In the genomic region with DNA sequence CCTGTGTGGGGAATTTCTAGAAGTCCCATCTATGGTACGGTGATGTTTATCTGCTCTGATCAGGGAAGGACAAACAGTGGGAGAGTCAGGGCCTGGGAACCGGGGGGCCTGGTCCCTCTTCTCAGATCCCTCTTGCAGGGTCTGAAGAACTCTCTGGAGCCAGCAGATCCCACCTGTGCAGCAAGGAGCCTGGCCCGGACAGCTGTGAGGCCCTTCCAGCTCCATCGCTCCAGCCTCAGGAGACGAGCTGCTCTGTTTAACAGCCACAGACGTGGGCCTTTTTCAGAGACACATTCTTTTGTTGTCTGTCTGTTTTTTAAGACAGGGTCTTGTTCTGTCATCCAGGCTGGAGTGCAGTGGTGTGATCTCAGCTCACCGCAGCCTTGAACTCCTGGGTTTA, we compare ENCODE assay signal across 25 cellular contexts.
"Had no signal": no experiment of that assay in that cellular context is flagged by ENCODE, and none has a peak within 500 bp of the region (broad histone marks: within the 10 kb centered on the region; RNA-seq: fewer than 3 reads in every experiment).

No MANE protein-coding gene starts in this region.

- H3K27ac Mint-ChIP-seq: activated naive CD4-positive, alpha-beta T cell treated with anti-CD3 and anti-CD28 coated beads, Interleukin-2, amount 10 ng/mL, durations not matched to agents 7 days and 5 days; activated naive CD8-positive, alpha-beta T cell; activated naive CD8-positive, alpha-beta T cell treated with anti-CD3 and anti-CD28 coated beads, Interleukin-2, amount 50 U/mL, for 24 hours; activated T-helper 2 cell treated with anti-CD3 and anti-CD28 coated beads, Interferon-gamma antibody, Interleukin-2, Interleukin-4, amounts not matched to agents 10 μg/mL and 5 μg/mL and 100 μg/mL, durations not matched to agents 14 hours and 24 hours and 36 hours; T-helper 2 cell treated with Interferon-gamma antibody and Interleukin-4, amounts not matched to agents 5 μg/mL and 100 μg/mL, for 36 hours had no signal

- H3K4me3 ChIP-seq: MG63, Peyer's patch had no signal

- DNase-seq: activated CD4-positive, alpha-beta T cell treated with anti-CD3 and anti-CD28 coated beads, Interleukin-2, amount 10 ng/mL, durations not matched to agents 7 days and 5 days; activated CD4-positive, alpha-beta T cell treated with anti-CD3 and anti-CD28 coated beads, Interleukin-2, amount 50 U/mL, for 48 hours; activated CD8-positive, alpha-beta T cell treated with anti-CD3 and anti-CD28 coated beads, Interleukin-2, amount 10 ng/mL, durations not matched to agents 7 days and 5 days; activated naive CD4-positive, alpha-beta T cell treated with anti-CD3 and anti-CD28 coated beads, Interleukin-2, amount 10 ng/mL, durations not matched to agents 7 days and 5 days; activated naive CD8-positive, alpha-beta T cell treated with anti-CD3 and anti-CD28 coated beads, Interleukin-2, amount 50 U/mL, for 24 hours; activated T-cell treated with anti-CD3 and anti-CD28 coated beads, Interleukin-2, amount 50 U/mL, for 24 hours; anterior cingulate cortex; brain microvascular endothelial cell; central memory CD4-positive, alpha-beta T cell; KG1; MG63; NCI-H1048; NCI-H1105 treated with DMSO at 0.1 percent for 48 hours; NCI-H1436; NCI-H1694; NCI-H2029; NCI-H345; NCI-H524 treated with DMSO at 0.1 percent for 48 hours; RPMI8226 had no signal

- H3K27me3 ChIP-seq: brain microvascular endothelial cell, MG63, Peyer's patch had no signal

- H3K4me3 Mint-ChIP-seq: activated CD4-positive, alpha-beta T cell treated with anti-CD3 and anti-CD28 coated beads, Interleukin-2, amount 10 ng/mL, durations not matched to agents 7 days and 5 days; activated CD8-positive, alpha-beta T cell treated with anti-CD3 and anti-CD28 coated beads, Interleukin-2, amount 10 ng/mL, durations not matched to agents 7 days and 5 days; activated naive CD4-positive, alpha-beta T cell treated with anti-CD3 and anti-CD28 coated beads, Interleukin-2, amount 10 ng/mL, durations not matched to agents 7 days and 5 days; activated naive CD8-positive, alpha-beta T cell; activated naive CD8-positive, alpha-beta T cell treated with anti-CD3 and anti-CD28 coated beads, Interleukin-2, amount 50 U/mL, for 24 hours; activated T-cell treated with anti-CD3 and anti-CD28 coated beads, Interleukin-2, amount 50 U/mL, for 24 hours; T-helper 2 cell treated with Interferon-gamma antibody and Interleukin-4, amounts not matched to agents 5 μg/mL and 100 μg/mL, for 36 hours had no signal

- H3K9me3 ChIP-seq: MG63, Peyer's patch had no signal

- H3K27ac ChIP-seq: brain microvascular endothelial cell, Peyer's patch had no signal

- H3K27me3 Mint-ChIP-seq: activated CD4-positive, alpha-beta T cell treated with anti-CD3 and anti-CD28 coated beads, Interleukin-2, amount 10 ng/mL, durations not matched to agents 7 days and 5 days; activated naive CD4-positive, alpha-beta T cell treated with anti-CD3 and anti-CD28 coated beads, Interleukin-2, amount 10 ng/mL, durations not matched to agents 7 days and 5 days; activated naive CD8-positive, alpha-beta T cell; activated naive CD8-positive, alpha-beta T cell treated with anti-CD3 and anti-CD28 coated beads, Interleukin-2, amount 50 U/mL, for 24 hours; activated T-cell treated with anti-CD3 and anti-CD28 coated beads, Interleukin-2, amount 50 U/mL, for 24 hours had no signal

- ATAC-seq: activated CD8-positive, alpha-beta T cell treated with anti-CD3 and anti-CD28 coated beads, Interleukin-2, amount 10 ng/mL, durations not matched to agents 7 days and 5 days; activated naive CD8-positive, alpha-beta T cell treated with anti-CD3 and anti-CD28 coated beads, Interleukin-2, amount 50 U/mL, for 24 hours; Right ventricle myocardium inferior had no signal

- FAIRE-seq: TTC549 had no signal
